Comparison of ENCODE assay signal across 8 cellular contexts in the genomic region with DNA sequence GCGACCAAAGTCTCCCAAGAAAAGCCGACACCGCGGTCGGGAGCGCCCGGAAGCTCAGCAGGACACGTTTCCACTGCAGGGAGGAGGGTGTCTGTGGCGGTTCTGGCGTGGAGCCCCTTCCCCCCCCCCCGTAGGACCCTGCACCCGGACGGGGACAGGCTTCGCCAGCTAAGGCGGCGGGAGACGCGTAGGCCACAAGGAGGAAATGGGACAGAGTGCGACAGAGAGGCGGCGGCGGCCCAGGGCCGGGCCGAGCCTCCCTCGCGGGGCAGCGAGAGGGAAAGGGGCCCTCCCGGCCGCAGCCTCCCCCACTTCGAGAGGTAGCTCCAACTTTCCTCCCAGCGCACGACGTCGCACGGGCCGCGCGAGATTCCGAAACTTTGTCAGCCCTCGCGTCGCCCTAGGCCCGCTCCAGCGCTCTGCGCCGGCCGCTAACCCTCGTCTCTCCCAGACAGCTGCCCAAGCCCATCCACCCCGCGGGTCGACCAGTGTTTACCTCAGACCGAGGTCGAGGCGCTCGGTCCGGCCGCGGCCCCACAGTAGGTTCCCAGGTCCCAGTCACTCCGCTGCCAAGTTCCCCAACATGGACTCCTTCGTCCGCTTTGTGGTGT. TPM values are rescaled to one million over a fixed set of nuclear protein-coding genes. Genes with fewer than 3 reads are reported as not detected.
DNase-seq lines count a peak whose midpoint lies in the region; ATAC-seq, FAIRE-seq and TF ChIP-seq lines count a peak whose summit lies in the region.

No MANE protein-coding gene starts in this region.

- DNase-seq in BE2C (peak; percentile 63), glomerular visceral epithelial cell (ENCODE audit: extremely low spot score) (peak; percentile 65), pancreas (peak; percentile 58 to 86 (median 74)), ureter (ENCODE audit: low spot score) (peak; percentile 77)
- DNase-seq in activated effector memory CD4-positive, alpha-beta T cell treated with Interleukin-2 at 50 U/mL for 16 hours, result peak; percentile 46

- ATAC-seq in GM19035 (IDR thresholded peaks at IDR 0.05; ENCODE audit: unreplicated experiment) (peak; percentile 28), HG03342 (IDR thresholded peaks at IDR 0.05; ENCODE audit: unreplicated experiment) (peak; percentile 30), pancreas (peak; percentile 35 to 52 (median 46))

- H3K27me3 ChIP-seq in BE2C (no peaks in the 10 kb centered on the region), pancreas (no peaks in the 10 kb centered on the region)

- FAIRE-seq in pancreas (lab: Jason Lieb, UNC), result no peak

- H3K4me1 ChIP-seq in BE2C, result no peaks in the 10 kb centered on the region
- H3K4me1 ChIP-seq in pancreas, result peaks cover 9 to 33% (median 30%) of the 10 kb centered on the region in 3 donors

- H3K9me3 ChIP-seq in BE2C (no peaks in the 10 kb centered on the region), pancreas (no peaks in the 10 kb centered on the region)

- H3K36me3 ChIP-seq in BE2C, result peaks cover 19% of the 10 kb centered on the region
- no peaks in the 10 kb centered on the region for H3K36me3 ChIP-seq in pancreas

- TF ChIP-seq CTCF in BE2C (IDR thresholded peaks at IDR 0.05; ENCODE audit: low read depth, low read length) (no peak), pancreas (IDR thresholded peaks at IDR 0.05) (no peak)

- peak overlapping the region; percentile 98 to 100 (median 98) for H3K27ac ChIP-seq in pancreas

- peak overlapping the region; percentile 81 for H3K4me3 ChIP-seq in BE2C (ENCODE audit: low read depth, low read length)
- peak overlapping the region; percentile 61 to 85 (median 70) for H3K4me3 ChIP-seq in pancreas

- 0% methylated on average over 51 to 61 of the region's 61 CpGs for WGBS in pancreas, 2 donors

- intact Hi-C loops in pancreas (cut with DNase I), result no loop called here

TF ChIP-seq in PFSK-1, 5 proteins besides CTCF, POLR2A, EP300 and RAD21:
- TF ChIP-seq FOXP2 (optimal IDR thresholded peaks at IDR 0.05; ENCODE audit: borderline replicate concordance, extremely low read depth, extremely low read length, insufficient read depth) (no peak), POLR2AphosphoS5 (IDR thresholded peaks at IDR 0.05; ENCODE audit: low read depth, low read length) (peak; percentile 17)
TF ChIP-seq in PFSK-1: peak in this region for 1.

RNA-seq across cellular contexts. Expression of a gene that starts 0.4 kb away (rescaled TPM):
- polyA plus RNA-seq in BE2C (2012; ENCODE audit: insufficient read depth, insufficient read length, low read depth), result 46.2 TPM
- polyA plus RNA-seq in PFSK-1 (2012; ENCODE audit: insufficient read length, low read depth), result 31.0 TPM
- total RNA-seq in pancreas, result 10 to 100 TPM; 40.8 to 74.2 (median 47.1) TPM
- 10 to 100 TPM; 13.8 to 18.7 TPM for polyA plus RNA-seq in pancreas
- total RNA-seq in ureter, result 163 TPM

Comparison
In these comparisons a context has a peak if more than half of its experiments do, and no peak if none do; other contexts are left out.
1. Peak in every context shown above with its lines: DNase-seq, ATAC-seq, H3K4me3 ChIP-seq and H3K27ac ChIP-seq.